In the genomic region with DNA sequence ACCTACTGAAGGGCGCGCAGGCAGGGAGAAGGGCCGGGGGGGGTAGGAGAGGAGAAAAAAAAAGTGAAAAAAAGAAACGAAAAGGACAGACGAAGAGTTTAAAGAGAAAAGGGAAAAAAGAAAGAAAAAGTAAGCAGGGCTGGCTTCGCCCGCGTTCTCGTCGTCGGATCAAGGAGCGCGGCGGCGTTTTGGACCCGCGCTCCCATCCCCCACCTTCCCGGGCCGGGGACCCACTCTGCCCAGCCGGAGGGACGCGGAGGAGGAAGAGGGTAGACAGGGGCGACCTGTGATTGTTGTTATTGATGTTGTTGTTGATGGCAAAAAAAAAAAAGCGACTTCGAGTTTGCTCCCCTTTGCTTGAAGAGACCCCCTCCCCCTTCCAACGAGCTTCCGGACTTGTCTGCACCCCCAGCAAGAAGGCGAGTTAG, we compare ENCODE assay signal across 8 cellular contexts. TPM values are rescaled to one million over a fixed set of nuclear protein-coding genes. Genes with fewer than 3 reads are reported as not detected.
DNase-seq lines count a peak whose midpoint lies in the region; ATAC-seq and TF ChIP-seq lines count a peak whose summit lies in the region.

No MANE protein-coding gene starts in this region.

- ATAC-seq in T-helper 17 cell: no peak
- ATAC-seq in HG03097 (IDR thresholded peaks at IDR 0.05; ENCODE audit: low FRiP score, unreplicated experiment): no peak

- H3K9me3 ChIP-seq in T-helper 17 cell (ENCODE audit: control insufficient read depth, low read length, poor library complexity, severe bottlenecking) (peaks cover 7% of the 10 kb centered on the region), left ventricle myocardium inferior (replicated peaks) (no peaks in the 10 kb centered on the region), skeletal muscle satellite cell (replicated peaks; ENCODE audit: low read length) (no peaks in the 10 kb centered on the region)

- TF ChIP-seq CTCF in left ventricle myocardium inferior (IDR thresholded peaks at IDR 0.05; ENCODE audit: borderline replicate concordance): no peak

- no peaks in the 10 kb centered on the region for H3K36me3 Mint-ChIP-seq in T-helper 17 cell (ENCODE audit: low read depth)

- H3K27me3 ChIP-seq in left ventricle myocardium inferior (ENCODE audit: low read depth): no peaks in the 10 kb centered on the region
- H3K27me3 ChIP-seq in skeletal muscle satellite cell (ENCODE audit: control insufficient read depth, insufficient read depth, low read length): no peaks in the 10 kb centered on the region

- H3K4me2 ChIP-seq in skeletal muscle satellite cell (ENCODE audit: low read length): peak overlapping the region; percentile 91

- peak overlapping the region; percentile 93 for H3K27ac ChIP-seq in left ventricle myocardium inferior (replicated peaks)

- H3K4me1 Mint-ChIP-seq in T-helper 17 cell: peaks cover 19% of the 10 kb centered on the region

- peak overlapping the region; percentile 92 for H3K4me3 Mint-ChIP-seq in T-helper 17 cell

- H3K27ac Mint-ChIP-seq in T-helper 17 cell: peak overlapping the region; percentile 78

- H3K4me1 ChIP-seq in left ventricle myocardium inferior (peaks cover 61% of the 10 kb centered on the region), skeletal muscle satellite cell (ENCODE audit: control insufficient read depth, insufficient read depth, low read length) (peaks cover 14% of the 10 kb centered on the region)

- intact Hi-C loops in left ventricle myocardium inferior (cut with micrococcal nuclease): loop anchor here (10.0 kb wide), 1 partner anchor 549 kb away; no protein-coding TSS in a partner anchor

- peak; percentile 12 for DNase-seq in activated gamma-delta T cell treated with Interleukin-2 at 50 U/mL for 16 hours
- DNase-seq in activated gamma-delta T cell (lab: John Stamatoyannopoulos, UW): no peak
- DNase-seq in T-helper 17 cell: no peak
- no peak for DNase-seq in left ventricle myocardium inferior
- DNase-seq in SW 1271 (lab: John Stamatoyannopoulos, UW): no peak
- no peak for DNase-seq in midbrain (lab: John Stamatoyannopoulos, UW)

- H3K9ac ChIP-seq in skeletal muscle satellite cell (ENCODE audit: low read depth, low read length): peak overlapping the region; percentile 87

- H3K36me3 ChIP-seq in left ventricle myocardium inferior (no peaks in the 10 kb centered on the region), skeletal muscle satellite cell (ENCODE audit: insufficient read depth, low read length) (no peaks in the 10 kb centered on the region)

- H3K27me3 Mint-ChIP-seq in T-helper 17 cell: peaks cover 47% of the 10 kb centered on the region

- H3K4me3 ChIP-seq in left ventricle myocardium inferior: peak overlapping the region; percentile 85
- peak overlapping the region; percentile 95 for H3K4me3 ChIP-seq in skeletal muscle satellite cell (ENCODE audit: low read length)

RNA-seq across cellular contexts. Expression of gene SOX4, which starts 2.4 kb away (rescaled TPM):
- total RNA-seq in T-helper 17 cell (1 to 10 TPM in 1 of 2 donors, under 1 TPM in 1; 0.97 to 1.7 TPM), left ventricle myocardium inferior (3.8 TPM)
- total RNA-seq in skeletal muscle satellite cell (2012; rRNA removed): 5.9 and 6.8 TPM in 2 replicates
